ENCODE assay signal across 1 cellular context in the genomic region with DNA sequence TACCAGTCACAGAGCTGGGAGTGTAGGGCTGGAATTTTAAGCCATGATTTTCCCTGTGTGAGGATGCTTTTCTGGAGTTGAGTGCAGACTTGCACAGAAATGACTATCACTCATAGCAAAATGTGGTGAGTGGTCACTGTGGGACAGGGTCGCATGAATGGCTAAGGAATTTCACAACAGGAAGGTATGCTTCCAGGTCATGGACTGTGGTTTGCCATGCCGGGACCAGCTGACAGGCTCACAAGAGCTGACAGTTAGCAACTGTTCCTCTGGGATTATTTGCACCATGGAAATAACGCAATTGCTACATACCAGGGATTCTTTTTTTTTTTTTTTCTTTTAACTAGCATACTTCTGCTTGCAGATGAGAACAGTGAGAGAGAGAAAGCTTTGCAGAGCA.
TF ChIP-seq lines count a peak whose summit lies in the region.

No MANE protein-coding gene starts in this region.

TF ChIP-seq in HepG2, 621 proteins besides CTCF, POLR2A, EP300 and RAD21 (continued from another document and continues in another):
- TF ChIP-seq ZNF574 (CRISPR knock-in tag; IDR thresholded peaks at IDR 0.05) = peak; percentile 54
- peak; percentile 79 for TF ChIP-seq RXRA (CRISPR knock-in tag; IDR thresholded peaks at IDR 0.05)
- TF ChIP-seq PLRG1 (conservative IDR thresholded peaks at IDR 0.05) = no peak
- no peak for TF ChIP-seq AKNA (CRISPR knock-in tag; IDR thresholded peaks at IDR 0.05; ENCODE audit: borderline replicate concordance)
- TF ChIP-seq IRF2 (CRISPR knock-in tag; IDR thresholded peaks at IDR 0.05) = peak; percentile 72
- TF ChIP-seq TEAD3 (CRISPR knock-in tag; optimal IDR thresholded peaks at IDR 0.05; ENCODE audit: borderline replicate concordance) = peak; percentile 98
- peak; percentile 65 for TF ChIP-seq FOSL2 (CRISPR knock-in tag; IDR thresholded peaks at IDR 0.05)
- peak; percentile 48; the same call in 1 of the 2 replicates for TF ChIP-seq HMG20B (CRISPR knock-in tag; conservative IDR thresholded peaks at IDR 0.05)
- TF ChIP-seq, protein P1, sequence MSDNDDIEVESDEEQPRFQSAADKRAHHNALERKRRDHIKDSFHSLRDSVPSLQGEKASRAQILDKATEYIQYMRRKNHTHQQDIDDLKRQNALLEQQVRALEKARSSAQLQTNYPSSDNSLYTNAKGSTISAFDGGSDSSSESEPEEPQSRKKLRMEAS (IDR thresholded peaks at IDR 0.05) = peak; percentile 77
- peak in 1 of 2 experiments; percentile 38; a peak in 1 of 4 replicates for TF ChIP-seq NR2F1 (CRISPR knock-in tag; IDR thresholded peaks at IDR 0.05)
- TF ChIP-seq SP2 (CRISPR knock-in tag; IDR thresholded peaks at IDR 0.05) = no peak
- TF ChIP-seq ZNF350 (CRISPR knock-in tag; IDR thresholded peaks at IDR 0.05; ENCODE audit: borderline replicate concordance, low read depth) = no peak
- peak; percentile 88 for TF ChIP-seq RXRB (CRISPR knock-in tag; IDR thresholded peaks at IDR 0.05; ENCODE audit: borderline replicate concordance)
- 0 out of 2 replicates have a peak, but pooled peaks have one; percentile 46 for TF ChIP-seq ZNF317 (CRISPR knock-in tag; IDR thresholded peaks at IDR 0.05)
- TF ChIP-seq SMC3 (IDR thresholded peaks at IDR 0.05; ENCODE audit: low read length) = peak; percentile 38
- peak; percentile 43; the same call in 1 of the 2 replicates for TF ChIP-seq KAT8 (CRISPR knock-in tag; IDR thresholded peaks at IDR 0.05)
- TF ChIP-seq ZNF235 (CRISPR knock-in tag; IDR thresholded peaks at IDR 0.05; ENCODE audit: borderline replicate concordance) = no peak
- peak; percentile 81 for TF ChIP-seq RARA (CRISPR knock-in tag; IDR thresholded peaks at IDR 0.05)
- TF ChIP-seq NCOA5 (CRISPR knock-in tag; IDR thresholded peaks at IDR 0.05) = no peak
- TF ChIP-seq HOXA3 (CRISPR knock-in tag; IDR thresholded peaks at IDR 0.05) = 0 out of 2 replicates have a peak, but pooled peaks have one; percentile 28
- TF ChIP-seq KAT2B (IDR thresholded peaks at IDR 0.05; ENCODE audit: borderline replicate concordance, low read depth, low read length) = no peak
- peak; percentile 53; the same call in 1 of the 2 replicates for TF ChIP-seq CBX5 (CRISPR knock-in tag; IDR thresholded peaks at IDR 0.05; ENCODE audit: borderline replicate concordance)
- TF ChIP-seq ZNF605 (CRISPR knock-in tag; IDR thresholded peaks at IDR 0.05) = 0 out of 2 replicates have a peak, but pooled peaks have one; percentile 44
- TF ChIP-seq SAP130 (CRISPR knock-in tag; IDR thresholded peaks at IDR 0.05; ENCODE audit: low read depth) = peak; percentile 98
- peak; percentile 81 for TF ChIP-seq SALL1 (CRISPR knock-in tag; IDR thresholded peaks at IDR 0.05)
- no peak for TF ChIP-seq SP5 (CRISPR knock-in tag; IDR thresholded peaks at IDR 0.05; ENCODE audit: borderline replicate concordance, low read depth)
- TF ChIP-seq IRF9 (CRISPR knock-in tag; IDR thresholded peaks at IDR 0.05; ENCODE audit: borderline replicate concordance) = no peak
- peak; percentile 65; the same call in 1 of the 2 replicates for TF ChIP-seq NR2F6 (IDR thresholded peaks at IDR 0.05)
- TF ChIP-seq NR2F6 (CRISPR knock-in tag; IDR thresholded peaks at IDR 0.05) = peak; percentile 82
- TF ChIP-seq SOX6 (IDR thresholded peaks at IDR 0.05) = no peak
- TF ChIP-seq SOX6 (CRISPR knock-in tag; IDR thresholded peaks at IDR 0.05) = peak; percentile 76
- TF ChIP-seq PHF5A (CRISPR knock-in tag; IDR thresholded peaks at IDR 0.05; ENCODE audit: low read depth, unreplicated experiment) = no peak
- TF ChIP-seq ZNF512B (CRISPR knock-in tag; IDR thresholded peaks at IDR 0.05; ENCODE audit: borderline replicate concordance) = no peak
- no peak for TF ChIP-seq TBP (CRISPR knock-in tag; IDR thresholded peaks at IDR 0.05)
- no peak for TF ChIP-seq ZNF101 (CRISPR knock-in tag; IDR thresholded peaks at IDR 0.05; ENCODE audit: borderline replicate concordance, low read depth)
- no peak for TF ChIP-seq RFX5 (IDR thresholded peaks at IDR 0.05; ENCODE audit: low read depth, low read length)
- TF ChIP-seq ZNF331 (CRISPR knock-in tag; IDR thresholded peaks at IDR 0.05) = peak; percentile 55; the same call in 1 of the 2 replicates
- TF ChIP-seq ZGPAT (CRISPR knock-in tag; IDR thresholded peaks at IDR 0.05) = peak; percentile 73
- TF ChIP-seq MIXL1 (CRISPR knock-in tag; IDR thresholded peaks at IDR 0.05) = peak; percentile 43; the same call in 1 of the 2 replicates
- TF ChIP-seq SMARCE1 (IDR thresholded peaks at IDR 0.05; ENCODE audit: borderline replicate concordance) = no peak
- TF ChIP-seq ZNF431 (CRISPR knock-in tag; IDR thresholded peaks at IDR 0.05; ENCODE audit: borderline replicate concordance, low read depth) = no peak
- TF ChIP-seq, protein P2, sequence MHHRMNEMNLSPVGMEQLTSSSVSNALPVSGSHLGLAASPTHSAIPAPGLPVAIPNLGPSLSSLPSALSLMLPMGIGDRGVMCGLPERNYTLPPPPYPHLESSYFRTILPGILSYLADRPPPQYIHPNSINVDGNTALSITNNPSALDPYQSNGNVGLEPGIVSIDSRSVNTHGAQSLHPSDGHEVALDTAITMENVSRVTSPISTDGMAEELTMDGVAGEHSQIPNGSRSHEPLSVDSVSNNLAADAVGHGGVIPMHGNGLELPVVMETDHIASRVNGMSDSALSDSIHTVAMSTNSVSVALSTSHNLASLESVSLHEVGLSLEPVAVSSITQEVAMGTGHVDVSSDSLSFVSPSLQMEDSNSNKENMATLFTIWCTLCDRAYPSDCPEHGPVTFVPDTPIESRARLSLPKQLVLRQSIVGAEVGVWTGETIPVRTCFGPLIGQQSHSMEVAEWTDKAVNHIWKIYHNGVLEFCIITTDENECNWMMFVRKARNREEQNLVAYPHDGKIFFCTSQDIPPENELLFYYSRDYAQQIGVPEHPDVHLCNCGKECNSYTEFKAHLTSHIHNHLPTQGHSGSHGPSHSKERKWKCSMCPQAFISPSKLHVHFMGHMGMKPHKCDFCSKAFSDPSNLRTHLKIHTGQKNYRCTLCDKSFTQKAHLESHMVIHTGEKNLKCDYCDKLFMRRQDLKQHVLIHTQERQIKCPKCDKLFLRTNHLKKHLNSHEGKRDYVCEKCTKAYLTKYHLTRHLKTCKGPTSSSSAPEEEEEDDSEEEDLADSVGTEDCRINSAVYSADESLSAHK (CRISPR knock-in tag; IDR thresholded peaks at IDR 0.05; ENCODE audit: borderline replicate concordance) = no peak
- 0 out of 2 replicates have a peak, but pooled peaks have one; percentile 53 for TF ChIP-seq TRIM24 (CRISPR knock-in tag; IDR thresholded peaks at IDR 0.05)
